Comparison of ENCODE assay signal across 8 cellular contexts in genomic region chr20:462199-462991, GRCh38. TPM values are rescaled to one million over a fixed set of nuclear protein-coding genes. Genes with fewer than 3 reads are reported as not detected.
A peak's percentile ranks its signal among the peaks of the same experiment; 100 is the strongest.
DNase-seq lines count a peak whose midpoint lies in the region; ATAC-seq and TF ChIP-seq lines count a peak whose summit lies in the region.

TBC1D20 (minus strand) TSS chr20:462533; CDS start chr20:462405, 128 bp downstream.

- POLR2A ChIA-PET in T-cell (lab: Charles Lee), result no interaction called here

- CTCF ChIA-PET in T-cell (lab: Charles Lee), result interaction anchor here in 1 of 2 donors (0.8 to 1.7 kb wide), 5 partner anchors 16 to 196 kb away, joined by 3 to 6 read pairs (median 5); no protein-coding TSS in a partner anchor

- H3K27ac ChIP-seq in adipose tissue (ENCODE audit: low read depth, low read length) (peak within 1 kb of the TSS; percentile 29), upper lobe of right lung (peak within 1 kb of the TSS; percentile 89)

- H3K27me3 Mint-ChIP-seq in T-cell (no peaks in the 10 kb centered on the region), progenitor cell of endocrine pancreas (peaks cover 8% of the 10 kb centered on the region)

- H3K9me3 Mint-ChIP-seq in T-cell (no peaks in the 10 kb centered on the region), progenitor cell of endocrine pancreas (ENCODE audit: low read depth) (peaks cover 10% of the 10 kb centered on the region)

- H3K9me3 ChIP-seq in upper lobe of right lung, result no peaks in the 10 kb centered on the region

- peaks cover 43 to 46% (median 46%) of the 10 kb centered on the region in 3 donors for H3K4me1 Mint-ChIP-seq in T-cell
- H3K4me1 Mint-ChIP-seq in progenitor cell of endocrine pancreas (ENCODE audit: low read depth), result peaks cover 21% of the 10 kb centered on the region

- TF ChIP-seq CTCF in GM13977 (IDR thresholded peaks at IDR 0.05; ENCODE audit: extremely low read depth, insufficient read depth, missing control alignments) (peak; percentile 38), progenitor cell of endocrine pancreas (IDR thresholded peaks at IDR 0.05; ENCODE audit: unreplicated experiment) (no peak), upper lobe of right lung (IDR thresholded peaks at IDR 0.05) (no peak)

- intact Hi-C loops in left cardiac atrium (cut with DNase I) (no loop called here), upper lobe of right lung (cut with DNase I) (no loop called here)

- WGBS in adipose tissue, 3 donors, result 0 to 1% (median 1%) methylated on average over 48 to 80 of the region's 80 CpGs

- peaks cover 30% of the 10 kb centered on the region for H3K4me1 ChIP-seq in upper lobe of right lung

- in situ Hi-C loops in GM13977 (cut with MboI; ENCODE audit: low pct_unique_long_range_greater_than_20kb, low sequenced_read_pairs, unreplicated experiment), result no loop called here

- H3K36me3 Mint-ChIP-seq in T-cell (no peaks in the 10 kb centered on the region), progenitor cell of endocrine pancreas (ENCODE audit: insufficient read depth) (peaks cover 2% of the 10 kb centered on the region)

- H3K4me3 Mint-ChIP-seq in T-cell (peak within 1 kb of the TSS; percentile 85 to 98 (median 94)), progenitor cell of endocrine pancreas (ENCODE audit: low read depth) (peak within 1 kb of the TSS; percentile 90)

- peak; percentile 89 for ATAC-seq in HG02884 (IDR thresholded peaks at IDR 0.05; ENCODE audit: unreplicated experiment)
- peak; percentile 96 to 98 (median 97) for ATAC-seq in T-cell (replicated peaks in 1 of 4)
- peak; percentile 98 for ATAC-seq in left cardiac atrium
- ATAC-seq in upper lobe of right lung, result peak; percentile 97

- H3K27ac Mint-ChIP-seq in T-cell (peak within 1 kb of the TSS; percentile 92 to 94), progenitor cell of endocrine pancreas (peak within 1 kb of the TSS; percentile 92)

- no peaks in the 10 kb centered on the region for H3K27me3 ChIP-seq in upper lobe of right lung

- H3K36me3 ChIP-seq in upper lobe of right lung, result no peaks in the 10 kb centered on the region

- DNase-seq in GM13977 (ENCODE audit: low spot score), result peak; percentile 95
- peak; percentile 91 for DNase-seq in NCI-H146 (lab: John Stamatoyannopoulos, UW)
- peak; percentile 77 to 88 (median 83) for DNase-seq in T-cell
- peak; percentile 89 for DNase-seq in left cardiac atrium
- DNase-seq in progenitor cell of endocrine pancreas (ENCODE audit: low spot score, unreplicated experiment), result peak; percentile 65
- peak; percentile 92 for DNase-seq in upper lobe of right lung

- H3K4me3 ChIP-seq in upper lobe of right lung, result peak within 1 kb of the TSS; percentile 91

RNA-seq across cellular contexts. Expression of gene TBC1D20, which starts in this region (rescaled TPM):
- total RNA-seq in T-cell, result 10 to 100 TPM; 28.9 to 42.7 (median 39.5) TPM
- 10 to 100 TPM; 11.6 to 27.3 (median 25.0) TPM for polyA plus RNA-seq in adipose tissue
- 10 to 100 TPM; 23.7 to 24.3 TPM for total RNA-seq in left cardiac atrium
- 30.3 and 33.2 TPM in 2 replicates for total RNA-seq in progenitor cell of endocrine pancreas
- total RNA-seq in upper lobe of right lung, result 38.4 TPM

Comparison
In these comparisons a context has a peak if more than half of its experiments do, and no peak if none do; other contexts are left out.
1. Peak in every context shown above with its lines: DNase-seq, ATAC-seq, H3K4me3 ChIP-seq and H3K27ac ChIP-seq.